ENCODE assay signal across 9 cellular contexts in genomic region chr7:66055321-66055956, GRCh38. TPM values are rescaled to one million over a fixed set of nuclear protein-coding genes. Genes with fewer than 3 reads are reported as not detected.
DNase-seq lines count a peak whose midpoint lies in the region; ATAC-seq and TF ChIP-seq lines count a peak whose summit lies in the region.
"Had no signal": no experiment of that assay in that cellular context is flagged by ENCODE, and none has a peak within 500 bp of the region (broad histone marks: within the 10 kb centered on the region; RNA-seq: fewer than 3 reads in every experiment).

No MANE protein-coding gene starts in this region.

- H3K36me3 ChIP-seq in brain microvascular endothelial cell (replicated peaks) = no peaks in the 10 kb centered on the region

- peak; percentile 76 for ATAC-seq in GM19438 (IDR thresholded peaks at IDR 0.05; ENCODE audit: low read depth, unreplicated experiment)
- peak; percentile 60 for ATAC-seq in HG03039 (IDR thresholded peaks at IDR 0.05; ENCODE audit: unreplicated experiment)

- H3K27ac Mint-ChIP-seq in chondrocyte (ENCODE audit: unreplicated experiment) = no peak overlapping the region
- H3K27ac Mint-ChIP-seq: activated naive CD8-positive, alpha-beta T cell treated with anti-CD3 and anti-CD28 coated beads for 36 hours had no signal

- no peaks in the 10 kb centered on the region for H3K36me3 Mint-ChIP-seq in chondrocyte (ENCODE audit: low read depth)
- H3K36me3 Mint-ChIP-seq: activated naive CD8-positive, alpha-beta T cell treated with anti-CD3 and anti-CD28 coated beads for 36 hours had no signal

- peak; percentile 71 for DNase-seq in GM04504 (ENCODE audit: low read depth)
- DNase-seq in brain microvascular endothelial cell = peak; percentile 37
- no peak for DNase-seq in germinal center (ENCODE audit: low spot score)
- no peak for DNase-seq in SKM-1 (lab: John Stamatoyannopoulos, UW; ENCODE audit: unreplicated experiment)
- DNase-seq in chondrocyte (ENCODE audit: low spot score) = no peak
- no peak for DNase-seq in cerebellar cortex (ENCODE audit: low spot score)
- DNase-seq: activated naive CD8-positive, alpha-beta T cell treated with anti-CD3 and anti-CD28 coated beads for 36 hours had no signal

- no peak overlapping the region for H3K4me3 ChIP-seq in brain microvascular endothelial cell (ENCODE audit: low read depth, low read length)

- peaks cover 14% of the 10 kb centered on the region for H3K4me1 Mint-ChIP-seq in chondrocyte (ENCODE audit: low read depth)

- no peaks in the 10 kb centered on the region for H3K27me3 Mint-ChIP-seq in chondrocyte (ENCODE audit: low read depth)
- H3K27me3 Mint-ChIP-seq: activated naive CD8-positive, alpha-beta T cell treated with anti-CD3 and anti-CD28 coated beads for 36 hours had no signal

- in situ Hi-C loops in brain microvascular endothelial cell (cut with HindIII; ENCODE audit: low pct_ligation_motif_present, low sequenced_read_pairs) = no loop called here

- H3K27me3 ChIP-seq in brain microvascular endothelial cell (replicated peaks) = no peaks in the 10 kb centered on the region

- no peaks in the 10 kb centered on the region for H3K9me3 Mint-ChIP-seq in chondrocyte (ENCODE audit: low read depth)
- H3K9me3 Mint-ChIP-seq: activated naive CD8-positive, alpha-beta T cell treated with anti-CD3 and anti-CD28 coated beads for 36 hours had no signal

- no peak overlapping the region for H3K27ac ChIP-seq in brain microvascular endothelial cell

- TF ChIP-seq CTCF in brain microvascular endothelial cell (IDR thresholded peaks at IDR 0.05; ENCODE audit: low read depth, low read length, missing control alignments) = no peak
- no peak for TF ChIP-seq CTCF in chondrocyte (IDR thresholded peaks at IDR 0.05)

- no peak overlapping the region for H3K4me3 Mint-ChIP-seq in chondrocyte (ENCODE audit: unreplicated experiment)
- H3K4me3 Mint-ChIP-seq: activated naive CD8-positive, alpha-beta T cell treated with anti-CD3 and anti-CD28 coated beads for 36 hours had no signal

RNA-seq across cellular contexts. Expression of gene ASL, which starts 20.2 kb away (rescaled TPM):
- 24.0 to 26.1 TPM (median 25.5 TPM) in 3 replicates for total RNA-seq in chondrocyte

RNA-seq across cellular contexts. Expression of gene CRCP, which starts 59.2 kb away (rescaled TPM):
- total RNA-seq in chondrocyte = 22.8 to 24.2 TPM (median 23.3 TPM) in 3 replicates

Comparison
In these comparisons a context has a peak if more than half of its experiments do, and no peak if none do; other contexts are left out.
1. DNase-seq: peak in GM04504 (single experiment) and brain microvascular endothelial cell (single experiment); none in germinal center (single experiment), SKM-1 (single experiment), chondrocyte (single experiment) and cerebellar cortex (single experiment).